ENCODE assay signal across 8 cellular contexts in the genomic region with DNA sequence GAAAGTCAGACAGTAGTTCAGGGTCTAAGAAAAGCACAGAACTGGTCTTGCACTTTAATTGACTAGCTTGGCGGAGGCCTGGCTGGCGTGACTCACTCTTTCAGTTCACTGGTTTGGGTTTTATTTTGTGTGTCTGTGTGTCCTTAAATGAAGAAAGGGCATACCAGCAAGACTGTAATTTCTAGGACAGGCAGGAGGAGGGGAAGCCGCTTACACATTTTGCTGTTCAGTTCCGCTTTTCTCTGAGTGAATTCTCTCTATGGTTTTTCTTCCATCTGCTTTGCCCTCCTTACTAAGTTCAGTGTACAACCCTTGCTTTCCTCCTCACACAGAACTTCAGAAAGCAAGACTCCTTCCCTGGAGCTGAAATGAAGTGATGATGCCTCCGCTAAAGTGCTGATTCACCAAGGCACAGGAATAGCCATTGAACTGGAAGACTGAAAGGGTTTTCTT.
DNase-seq lines count a peak whose midpoint lies in the region; ATAC-seq, FAIRE-seq and TF ChIP-seq lines count a peak whose summit lies in the region.

No MANE protein-coding gene starts in this region.

- H3K4me1 ChIP-seq in GM23338 (ENCODE audit: insufficient read depth), result peaks cover 4% of the 10 kb centered on the region; the same call in 1 of the 2 replicates
- H3K4me1 ChIP-seq in stomach smooth muscle (ENCODE audit: control insufficient read depth, insufficient read depth, low read length), result no peaks in the 10 kb centered on the region
- H3K4me1 ChIP-seq in HAP-1, result no peaks in the 10 kb centered on the region; the same call in 1 of the 2 replicates

- H3K27me3 Mint-ChIP-seq in GM23338 (ENCODE audit: insufficient read depth, low read depth, poor library complexity), result peaks cover 4% of the 10 kb centered on the region

- TF ChIP-seq CTCF in GM23338 (conservative IDR thresholded peaks at IDR 0.05; ENCODE audit: low read depth in 2 of 2) (no peak), fibroblast of villous mesenchyme (IDR thresholded peaks at IDR 0.05; ENCODE audit: insufficient read depth, low read depth, low read length) (no peak)

- peaks cover 17% of the 10 kb centered on the region for H3K4me1 Mint-ChIP-seq in GM23338

- H3K79me2 ChIP-seq in GM23338 (replicated peaks; ENCODE audit: insufficient read depth), result no peaks in the 10 kb centered on the region

- ATAC-seq in GM23338, result no peak

- no peaks in the 10 kb centered on the region for H3K9me2 ChIP-seq in GM23338 (ENCODE audit: insufficient read depth)

- H3K27me3 ChIP-seq in GM23338 (ENCODE audit: insufficient read depth), result no peaks in the 10 kb centered on the region
- no peaks in the 10 kb centered on the region for H3K27me3 ChIP-seq in stomach smooth muscle (ENCODE audit: control insufficient read depth in 1 of 2, insufficient read depth in 2 of 2, low read length in 2 of 2)
- H3K27me3 ChIP-seq in HAP-1 (ENCODE audit: low read depth), result no peaks in the 10 kb centered on the region

- peak overlapping the region; percentile 46; the same call in 1 of the 2 replicates for H3K27ac Mint-ChIP-seq in GM23338

- no peaks in the 10 kb centered on the region for H4K20me1 ChIP-seq in GM23338 (replicated peaks; ENCODE audit: insufficient read depth)

- H3K9me3 ChIP-seq in stomach smooth muscle (ENCODE audit: control insufficient read depth in 2 of 2, low read length in 2 of 2) (no peaks in the 10 kb centered on the region), HAP-1 (no peaks in the 10 kb centered on the region)

- peak overlapping the region; percentile 7; the same call in 1 of the 2 replicates for H2AFZ ChIP-seq in GM23338

- in situ Hi-C loops in HAP-1 (cut with MboI; ENCODE audit: low sequenced_read_pairs), result loop anchor here (25.0 kb wide), 1 partner anchor 980 kb away; no protein-coding TSS in a partner anchor

- no peak for DNase-seq in GM12892 (ENCODE audit: insufficient read length)
- DNase-seq in GM23338 (ENCODE audit: low spot score), result no peak
- DNase-seq in NAMALWA (ENCODE audit: low spot score), result peak; percentile 69
- DNase-seq in fibroblast of villous mesenchyme (ENCODE audit: low read depth), result peak; percentile 19
- no peak for DNase-seq in HAP-1 (ENCODE audit: low spot score in 2 of 2)
- DNase-seq in EL, result no peak
- no peak for DNase-seq in D341Med (ENCODE audit: low spot score)

- H3K27ac ChIP-seq in GM23338 (ENCODE audit: low read depth) (no peak overlapping the region), stomach smooth muscle (ENCODE audit: low read length) (peak overlapping the region; percentile 3)

- no peaks in the 10 kb centered on the region for H3K36me3 ChIP-seq in GM23338 (ENCODE audit: insufficient read depth)
- peaks cover 0 to 1% of the 10 kb centered on the region in 2 donors for H3K36me3 ChIP-seq in stomach smooth muscle (ENCODE audit: control insufficient read depth in 2 of 2, insufficient read depth in 2 of 2, low read length in 2 of 2)
- no peaks in the 10 kb centered on the region; the same call in 1 of the 2 replicates for H3K36me3 ChIP-seq in HAP-1 (replicated peaks)

- no peaks in the 10 kb centered on the region for H3K9me3 Mint-ChIP-seq in GM23338

- FAIRE-seq in GM12892 (lab: Jason Lieb, UNC), result peak; percentile 98

- no peak overlapping the region for H3K9ac ChIP-seq in stomach smooth muscle (ENCODE audit: low read length in 2 of 2)

- H3F3A ChIP-seq in GM23338 (replicated peaks; ENCODE audit: low read depth), result 0 out of 2 replicates have a peak, but pooled peaks cover 3% of the 10 kb centered on the region

- no peak overlapping the region for H3K4me3 ChIP-seq in GM23338
- no peak overlapping the region for H3K4me3 ChIP-seq in fibroblast of villous mesenchyme (ENCODE audit: low read depth, low read length)
- peak overlapping the region in 1 of 2 donors; percentile 7 for H3K4me3 ChIP-seq in stomach smooth muscle (ENCODE audit: low read length in 2 of 2)
- H3K4me3 ChIP-seq in HAP-1, result no peak overlapping the region

- TF ChIP-seq POLR2A in GM12892 (IDR thresholded peaks at IDR 0.05; ENCODE audit: low read depth, low read length), result no peak; the same call in none of the 2 replicates

- no peak overlapping the region for H3K4me3 Mint-ChIP-seq in GM23338

- H3K36me3 Mint-ChIP-seq in GM23338 (ENCODE audit: low read depth), result no peaks in the 10 kb centered on the region

- no peak overlapping the region for H3K4me2 ChIP-seq in GM23338

TF ChIP-seq in GM23338, 12 proteins besides CTCF, POLR2A, EP300 and RAD21:
- TF ChIP-seq EZH2phosphoT487 (IDR thresholded peaks at IDR 0.05; ENCODE audit: unreplicated experiment), result no peak
- no peak for TF ChIP-seq JUNB (IDR thresholded peaks at IDR 0.05; ENCODE audit: unreplicated experiment)

Comparison
In these comparisons a context has a peak if more than half of its experiments do, and no peak if none do; other contexts are left out.
1. DNase-seq: peak in NAMALWA (single experiment) and fibroblast of villous mesenchyme (single experiment); none in GM12892 (single experiment), GM23338 (single experiment), HAP-1 (0 of 2), EL (single experiment) and D341Med (single experiment).